Comparison of ENCODE assay signal across 21 cellular contexts in genomic region chr16:35636831-35637230, GRCh38.
"Had no signal": no experiment of that assay in that cellular context is flagged by ENCODE, and none has a peak within 500 bp of the region (broad histone marks: within the 10 kb centered on the region; RNA-seq: fewer than 3 reads in every experiment).

No MANE protein-coding gene starts in this region.

- ATAC-seq: left colon; left ventricle myocardium superior; psoas muscle; sciatic nerve; stimulated activated memory B cell treated with anti-CD40 and anti-IgM and Interleukin-4, amounts not matched to agents 10 μg/mL and 1 μg/mL and 100 μg/mL, for 72 hours; upper lobe of right lung had no signal

- H3K4me1 ChIP-seq: psoas muscle, spleen, tibial nerve, upper lobe of right lung, vagina had no signal

- H3K36me3 ChIP-seq: spleen, tibial nerve, upper lobe of right lung, vagina had no signal

- H3K4me3 ChIP-seq: dorsolateral prefrontal cortex, hepatocyte, lung, psoas muscle, spleen, tibial nerve, upper lobe of right lung, vagina had no signal

- H3K9me3 ChIP-seq: psoas muscle, upper lobe of right lung, vagina had no signal

- DNase-seq: dorsolateral prefrontal cortex; effector CD8-positive, alpha-beta T cell; foreskin melanocyte; head of caudate nucleus; left colon; left ventricle myocardium superior; mesenchymal stem cell; midbrain; naive B cell; psoas muscle; spleen; stimulated activated CD4-positive, alpha-beta T cell treated with anti-CD3 and anti-CD28 coated beads, Interleukin-15, amount 100 ng/mL, for 24 hours; stimulated activated CD4-positive, alpha-beta T cell treated with anti-CD3 and anti-CD28 coated beads, Interleukin-1b, Interleukin-23, amount 100 ng/mL, for 48 hours; stimulated activated CD4-positive, alpha-beta T cell treated with anti-CD3 and anti-CD28 coated beads, Interleukin-4, amount 100 ng/mL, for 24 hours; upper lobe of right lung had no signal

- H3K27ac ChIP-seq: dorsolateral prefrontal cortex, hepatocyte, psoas muscle, spleen, tibial nerve, upper lobe of right lung, vagina had no signal

- H3K27me3 ChIP-seq: hepatocyte, spleen, tibial nerve, upper lobe of right lung, vagina had no signal
